Comparison of ENCODE assay signal across 18 cellular contexts in the genomic region with DNA sequence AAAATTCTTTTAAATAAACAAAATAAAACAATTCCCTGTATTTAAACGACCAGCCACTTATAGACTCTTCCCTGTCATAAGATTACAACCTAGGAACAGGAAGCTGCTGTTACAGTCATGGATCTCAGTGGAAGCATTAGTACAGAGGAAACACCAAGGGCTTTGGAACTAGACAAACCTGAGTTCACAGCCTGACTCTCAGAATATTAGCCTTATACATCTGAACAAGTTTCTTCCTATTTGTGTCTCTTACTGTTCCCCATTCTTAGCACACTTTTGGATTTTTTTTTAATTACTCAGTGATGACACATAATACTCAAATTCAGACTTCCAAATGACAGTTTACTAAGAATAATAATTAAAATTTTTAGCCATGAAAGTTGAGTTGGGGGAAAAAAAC.
"Had no signal": no experiment of that assay in that cellular context is flagged by ENCODE, and none has a peak within 500 bp of the region (broad histone marks: within the 10 kb centered on the region; RNA-seq: fewer than 3 reads in every experiment).

No MANE protein-coding gene starts in this region.

- H3K27me3 Mint-ChIP-seq: activated CD8-positive, alpha-beta T cell treated with anti-CD3 and anti-CD28 coated beads for 36 hours; activated naive CD8-positive, alpha-beta T cell treated with anti-CD3 and anti-CD28 coated beads for 36 hours; stimulated activated naive CD8-positive, alpha-beta T cell treated with anti-CD3 and anti-CD28 coated beads, Interleukin-15, amount 100 ng/mL, for 72 hours had no signal

- H3K27ac ChIP-seq: brain microvascular endothelial cell, lower lobe of right lung, right lobe of liver, spleen, upper lobe of left lung had no signal

- H3K4me1 ChIP-seq: lower lobe of right lung, right lobe of liver, spleen, upper lobe of left lung had no signal

- H3K27ac Mint-ChIP-seq: activated CD8-positive, alpha-beta T cell treated with anti-CD3 and anti-CD28 coated beads for 36 hours; activated naive CD8-positive, alpha-beta T cell treated with anti-CD3 and anti-CD28 coated beads for 36 hours; activated T-helper 1 cell treated with anti-CD3 and anti-CD28 coated beads, Interleukin-12 subunit alpha, Interleukin-12 subunit beta, Interleukin-2, Interleukin-4 antibody, amounts not matched to agents 30 ng/mL and 10 ng/mL and 1 ng/mL, durations not matched to agents 14 hours and 24 hours and 36 hours; mesothelial cell of epicardium; stimulated activated naive CD8-positive, alpha-beta T cell treated with anti-CD3 and anti-CD28 coated beads, Interleukin-15, amount 100 ng/mL, for 72 hours had no signal

- H3K9me3 ChIP-seq: lower lobe of right lung, right lobe of liver, upper lobe of left lung had no signal

- H3K4me3 ChIP-seq: dorsolateral prefrontal cortex, lower lobe of right lung, right lobe of liver, spleen, upper lobe of left lung had no signal

- H3K4me3 Mint-ChIP-seq: activated CD8-positive, alpha-beta T cell treated with anti-CD3 and anti-CD28 coated beads for 36 hours; activated naive CD8-positive, alpha-beta T cell treated with anti-CD3 and anti-CD28 coated beads for 36 hours; activated T-helper 1 cell treated with anti-CD3 and anti-CD28 coated beads, Interleukin-12 subunit alpha, Interleukin-12 subunit beta, Interleukin-2, Interleukin-4 antibody, amounts not matched to agents 30 ng/mL and 10 ng/mL and 1 ng/mL, durations not matched to agents 14 hours and 24 hours and 36 hours; mesothelial cell of epicardium; stimulated activated naive CD8-positive, alpha-beta T cell treated with anti-CD3 and anti-CD28 coated beads, Interleukin-15, amount 100 ng/mL, for 72 hours; WTC11 had no signal

- ATAC-seq: activated CD8-positive, alpha-beta T cell treated with anti-CD3 and anti-CD28 coated beads for 36 hours; left cardiac atrium; lower lobe of right lung; right lobe of liver; stimulated activated naive CD8-positive, alpha-beta T cell treated with anti-CD3 and anti-CD28 coated beads, Interleukin-15, amount 100 ng/mL, for 72 hours; WTC11 had no signal

- H3K27me3 ChIP-seq: brain microvascular endothelial cell, dorsolateral prefrontal cortex, right lobe of liver, spleen, upper lobe of left lung had no signal

- H3K4me1 Mint-ChIP-seq: activated naive CD8-positive, alpha-beta T cell treated with anti-CD3 and anti-CD28 coated beads for 36 hours; mesothelial cell of epicardium had no signal

- DNase-seq: activated CD4-positive, alpha-beta T cell treated with anti-CD3 and anti-CD28 coated beads for 4 hours; activated CD8-positive, alpha-beta memory T cell treated with anti-CD3 and anti-CD28 coated beads, Interleukin-2, amount 50 U/mL, for 48 hours; activated CD8-positive, alpha-beta T cell treated with anti-CD3 and anti-CD28 coated beads for 36 hours; activated naive CD8-positive, alpha-beta T cell treated with anti-CD3 and anti-CD28 coated beads for 36 hours; brain microvascular endothelial cell; cerebellar nuclear complex; dorsolateral prefrontal cortex; foreskin melanocyte; left cardiac atrium; lower lobe of right lung; right lobe of liver; spleen; stimulated activated naive CD8-positive, alpha-beta T cell treated with anti-CD3 and anti-CD28 coated beads, Interleukin-15, amount 100 ng/mL, for 72 hours; SW 1271; upper lobe of left lung had no signal
